ENCODE assay signal across 8 cellular contexts in the genomic region with DNA sequence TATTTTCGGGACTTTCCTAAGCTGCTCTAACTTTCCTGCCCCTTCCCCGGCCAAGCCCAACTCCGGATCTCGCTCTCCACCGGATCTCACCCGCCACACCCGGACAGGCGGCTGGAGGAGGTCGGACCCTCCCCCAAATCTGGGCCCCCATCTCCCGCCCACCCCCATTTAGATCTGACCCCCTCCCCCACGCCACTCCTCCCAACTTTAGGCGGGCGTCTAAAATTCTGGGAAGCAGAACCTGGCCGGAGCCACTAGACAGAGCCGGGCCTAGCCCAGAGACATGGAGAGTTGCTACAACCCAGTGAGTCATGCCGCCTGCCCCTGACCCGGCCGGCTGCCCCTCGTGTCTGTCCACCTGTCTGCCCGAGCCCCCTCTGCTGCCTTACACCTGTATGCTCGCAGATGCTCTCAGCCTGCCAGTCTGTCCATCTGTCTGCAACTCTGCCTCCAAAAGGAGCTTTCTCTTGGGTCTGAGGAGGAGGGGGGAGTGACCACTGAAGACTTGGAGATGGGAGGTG. TPM values are rescaled to one million over a fixed set of nuclear protein-coding genes. Genes with fewer than 3 reads are reported as not detected.
DNase-seq lines count a peak whose midpoint lies in the region; ATAC-seq and TF ChIP-seq lines count a peak whose summit lies in the region.

Gene NFKB2, plus strand, starts transcription at position 29 of the 521 bp plus-strand sequence. Its CDS starts 255 bp downstream, at position 284.

- peaks cover 0 to 22% of the 10 kb centered on the region in 2 donors for H3K36me3 ChIP-seq in adrenal gland (replicated peaks in 1 of 2)

- no peak for ATAC-seq in activated CD8-positive, alpha-beta memory T cell treated with anti-CD3 and anti-CD28 coated beads, Interleukin-2, amount 10 ng/mL, durations not matched to agents 7 days and 5 days
- ATAC-seq in stimulated activated naive B cell treated with anti-CD40 and anti-IgM and Interleukin-4, amounts not matched to agents 10 μg/mL and 1 μg/mL and 100 μg/mL, for 72 hours (replicated peaks) = no peak
- no peak for ATAC-seq in GM19035 (IDR thresholded peaks at IDR 0.05; ENCODE audit: unreplicated experiment)

- peak within 1 kb of the TSS; percentile 84 for H3K4me3 Mint-ChIP-seq in activated CD8-positive, alpha-beta memory T cell treated with anti-CD3 and anti-CD28 coated beads, Interleukin-2, amount 10 ng/mL, durations not matched to agents 7 days and 5 days
- H3K4me3 Mint-ChIP-seq in stimulated activated naive B cell treated with anti-CD40 and anti-IgM and Interleukin-4, amounts not matched to agents 10 μg/mL and 1 μg/mL and 100 μg/mL, for 72 hours = peak within 1 kb of the TSS; percentile 92 to 97

- peaks cover 26% of the 10 kb centered on the region for H3K36me3 Mint-ChIP-seq in activated CD8-positive, alpha-beta memory T cell treated with anti-CD3 and anti-CD28 coated beads, Interleukin-2, amount 10 ng/mL, durations not matched to agents 7 days and 5 days
- peaks cover 44 to 55% of the 10 kb centered on the region in 2 donors for H3K36me3 Mint-ChIP-seq in stimulated activated naive B cell treated with anti-CD40 and anti-IgM and Interleukin-4, amounts not matched to agents 10 μg/mL and 1 μg/mL and 100 μg/mL, for 72 hours

- no peaks in the 10 kb centered on the region for H3K27me3 Mint-ChIP-seq in activated CD8-positive, alpha-beta memory T cell treated with anti-CD3 and anti-CD28 coated beads, Interleukin-2, amount 10 ng/mL, durations not matched to agents 7 days and 5 days
- H3K27me3 Mint-ChIP-seq in stimulated activated naive B cell treated with anti-CD40 and anti-IgM and Interleukin-4, amounts not matched to agents 10 μg/mL and 1 μg/mL and 100 μg/mL, for 72 hours = no peaks in the 10 kb centered on the region

- no peak for TF ChIP-seq CTCF in adrenal gland (IDR thresholded peaks at IDR 0.05)

- WGBS in adrenal gland, 4 donors = 0 to 3% (median 1%) methylated on average over 5 to 21 of the region's 21 CpGs

- peaks cover 44% of the 10 kb centered on the region for H3K4me1 Mint-ChIP-seq in activated CD8-positive, alpha-beta memory T cell treated with anti-CD3 and anti-CD28 coated beads, Interleukin-2, amount 10 ng/mL, durations not matched to agents 7 days and 5 days
- H3K4me1 Mint-ChIP-seq in stimulated activated naive B cell treated with anti-CD40 and anti-IgM and Interleukin-4, amounts not matched to agents 10 μg/mL and 1 μg/mL and 100 μg/mL, for 72 hours = peaks cover 45 to 56% of the 10 kb centered on the region in 2 donors

- peak within 1 kb of the TSS; percentile 90 for H3K27ac Mint-ChIP-seq in activated CD8-positive, alpha-beta memory T cell treated with anti-CD3 and anti-CD28 coated beads, Interleukin-2, amount 10 ng/mL, durations not matched to agents 7 days and 5 days
- H3K27ac Mint-ChIP-seq in stimulated activated naive B cell treated with anti-CD40 and anti-IgM and Interleukin-4, amounts not matched to agents 10 μg/mL and 1 μg/mL and 100 μg/mL, for 72 hours = peak within 1 kb of the TSS; percentile 100

- peak within 1 kb of the TSS; percentile 68 to 95 (median 91) for H3K27ac ChIP-seq in adrenal gland

- peaks cover 10 to 28% of the 10 kb centered on the region in 2 donors for H3K4me1 ChIP-seq in adrenal gland (replicated peaks in 1 of 2)

- CTCF ChIA-PET in activated CD8-positive, alpha-beta memory T cell treated with anti-CD3 and anti-CD28 coated beads, Interleukin-2, amount 10 ng/mL, durations not matched to agents 7 days and 5 days (lab: Charles Lee) = interaction anchor here (1.0 to 16.5 kb wide), 8 partner anchors 10 to 260 kb away, joined by 3 to 271 read pairs (median 6); partner anchors contain the start of genes C10orf95, ELOVL3, FBXL15 and PITX3

- H3K9me3 Mint-ChIP-seq in activated CD8-positive, alpha-beta memory T cell treated with anti-CD3 and anti-CD28 coated beads, Interleukin-2, amount 10 ng/mL, durations not matched to agents 7 days and 5 days (ENCODE audit: low read depth) = no peaks in the 10 kb centered on the region
- no peaks in the 10 kb centered on the region for H3K9me3 Mint-ChIP-seq in stimulated activated naive B cell treated with anti-CD40 and anti-IgM and Interleukin-4, amounts not matched to agents 10 μg/mL and 1 μg/mL and 100 μg/mL, for 72 hours

- H3K9me3 ChIP-seq in adrenal gland (replicated peaks in 1 of 3) (no peaks in the 10 kb centered on the region), iPS-18c (ENCODE audit: control insufficient read depth, insufficient read depth, low read length) (peaks cover 2% of the 10 kb centered on the region)

- peak; percentile 60 for DNase-seq in activated CD8-positive, alpha-beta memory T cell treated with anti-CD3 and anti-CD28 coated beads, Interleukin-2, amount 10 ng/mL, durations not matched to agents 7 days and 5 days
- DNase-seq in activated CD8-positive, alpha-beta memory T cell treated with anti-CD3 and anti-CD28 coated beads, Interleukin-2, amount 50 U/mL, for 4 hours = no peak
- DNase-seq in adrenal gland = peak in 4 of 7 donors; percentile 73 to 91 (median 76)
- no peak for DNase-seq in stimulated activated naive B cell treated with anti-CD40 and anti-IgM and Interleukin-4, amounts not matched to agents 10 μg/mL and 1 μg/mL and 100 μg/mL, for 72 hours
- DNase-seq in GOT3 (lab: John Stamatoyannopoulos, UW) = no peak
- DNase-seq in dedifferentiated amniotic fluid mesenchymal stem cell (ENCODE audit: extremely low spot score) = no peak

- intact Hi-C loops in adrenal gland (cut with DNase I) = loop anchor here in 1 of 2 donors (5.0 kb wide), 1 partner anchor 82 kb away; no protein-coding TSS in a partner anchor

- no peaks in the 10 kb centered on the region for H3K27me3 ChIP-seq in adrenal gland

- no peak for TF ChIP-seq POLR2A in adrenal gland (IDR thresholded peaks at IDR 0.05)

- H3K4me3 ChIP-seq in adrenal gland (peak within 1 kb of the TSS; percentile 18 to 77 (median 56)), iPS-18c (ENCODE audit: insufficient read depth, low read depth, low read length) (peak within 1 kb of the TSS; percentile 75)

RNA-seq across cellular contexts. Expression of gene NFKB2, which starts in this region (rescaled TPM):
- total RNA-seq in activated CD8-positive, alpha-beta memory T cell treated with anti-CD3 and anti-CD28 coated beads, Interleukin-2, amount 10 ng/mL, durations not matched to agents 7 days and 5 days = 100 to 1,000 TPM in 1 of 2 experiments, 10 to 100 TPM in 1; 78.1 to 199 TPM
- total RNA-seq in adrenal gland = 10 to 100 TPM; 14.3 to 73.2 (median 29.6) TPM
- polyA plus RNA-seq in adrenal gland = 10 to 100 TPM; 17.3 to 92.6 (median 85.8) TPM

Comparison
In these comparisons a context has a peak if more than half of its experiments do, and no peak if none do; other contexts are left out.
1. DNase-seq: peak in activated CD8-positive, alpha-beta memory T cell treated with anti-CD3 and anti-CD28 coated beads, Interleukin-2, amount 10 ng/mL, durations not matched to agents 7 days and 5 days (single experiment) and adrenal gland (4 of 7); none in activated CD8-positive, alpha-beta memory T cell treated with anti-CD3 and anti-CD28 coated beads, Interleukin-2, amount 50 U/mL, for 4 hours (single experiment), stimulated activated naive B cell treated with anti-CD40 and anti-IgM and Interleukin-4, amounts not matched to agents 10 μg/mL and 1 μg/mL and 100 μg/mL, for 72 hours (single experiment), GOT3 (single experiment) and dedifferentiated amniotic fluid mesenchymal stem cell (single experiment).